2 cellular contexts compared by ENCODE assay signal in the genomic region with DNA sequence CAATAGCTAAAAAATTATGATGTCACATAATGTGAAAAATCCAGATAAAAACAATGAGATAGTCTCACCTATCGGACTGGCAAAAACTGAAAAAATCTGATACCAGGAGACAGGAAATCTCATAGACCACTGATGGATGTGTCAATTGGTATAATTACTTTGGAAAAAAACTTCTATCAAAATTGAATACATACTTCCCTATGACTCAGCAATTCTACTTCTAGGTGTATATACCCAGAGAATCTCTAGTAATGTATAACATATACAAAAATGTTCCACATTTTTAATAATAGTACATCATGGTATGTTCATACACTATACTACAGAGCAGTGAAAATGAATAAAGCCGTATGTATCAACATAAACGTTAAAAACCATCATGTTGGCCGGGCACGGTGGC.
TF ChIP-seq lines count a peak whose summit lies in the region.

No MANE protein-coding gene starts in this region.

TF ChIP-seq in IMR-90, 13 proteins besides CTCF, POLR2A, EP300 and RAD21:
- TF ChIP-seq, protein P1, sequence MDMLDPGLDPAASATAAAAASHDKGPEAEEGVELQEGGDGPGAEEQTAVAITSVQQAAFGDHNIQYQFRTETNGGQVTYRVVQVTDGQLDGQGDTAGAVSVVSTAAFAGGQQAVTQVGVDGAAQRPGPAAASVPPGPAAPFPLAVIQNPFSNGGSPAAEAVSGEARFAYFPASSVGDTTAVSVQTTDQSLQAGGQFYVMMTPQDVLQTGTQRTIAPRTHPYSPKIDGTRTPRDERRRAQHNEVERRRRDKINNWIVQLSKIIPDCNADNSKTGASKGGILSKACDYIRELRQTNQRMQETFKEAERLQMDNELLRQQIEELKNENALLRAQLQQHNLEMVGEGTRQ (IDR thresholded peaks at IDR 0.05; ENCODE audit: low read depth, low read length) = no peak
- TF ChIP-seq SMC3 (IDR thresholded peaks at IDR 0.05; ENCODE audit: low read depth, low read length) = no peak
- TF ChIP-seq NFE2L2 (IDR thresholded peaks at IDR 0.05; ENCODE audit: low read depth, low read length) = peak; percentile 88
TF ChIP-seq in IMR-90: peak in this region for 1.

TF ChIP-seq in K562, 482 proteins besides CTCF, POLR2A, EP300 and RAD21:
- TF ChIP-seq TAF9B (IDR thresholded peaks at IDR 0.05; ENCODE audit: partially characterized antibody) (no peak), NFE2 (IDR thresholded peaks at IDR 0.05; ENCODE audit: low read depth) (peak; percentile 48), MAFF (IDR thresholded peaks at IDR 0.05; ENCODE audit: low read length) (peak; percentile 24; the same call in 1 of the 2 replicates), ZNF316 (IDR thresholded peaks at IDR 0.05) (0 out of 2 replicates have a peak, but pooled peaks have one; percentile 20), FOXJ2 (tag; IDR thresholded peaks at IDR 0.05) (no peak), ZNF12 (CRISPR knock-in tag; IDR thresholded peaks at IDR 0.05) (no peak), NR2C1 (IDR thresholded peaks at IDR 0.05) (no peak), NR2C1 (tag; IDR thresholded peaks at IDR 0.05) (no peak), NFE2L1 (tag; IDR thresholded peaks at IDR 0.05; ENCODE audit: borderline replicate concordance, low read depth) (peak; percentile 48; the same call in 1 of the 2 replicates)
- TF ChIP-seq, protein P2, sequence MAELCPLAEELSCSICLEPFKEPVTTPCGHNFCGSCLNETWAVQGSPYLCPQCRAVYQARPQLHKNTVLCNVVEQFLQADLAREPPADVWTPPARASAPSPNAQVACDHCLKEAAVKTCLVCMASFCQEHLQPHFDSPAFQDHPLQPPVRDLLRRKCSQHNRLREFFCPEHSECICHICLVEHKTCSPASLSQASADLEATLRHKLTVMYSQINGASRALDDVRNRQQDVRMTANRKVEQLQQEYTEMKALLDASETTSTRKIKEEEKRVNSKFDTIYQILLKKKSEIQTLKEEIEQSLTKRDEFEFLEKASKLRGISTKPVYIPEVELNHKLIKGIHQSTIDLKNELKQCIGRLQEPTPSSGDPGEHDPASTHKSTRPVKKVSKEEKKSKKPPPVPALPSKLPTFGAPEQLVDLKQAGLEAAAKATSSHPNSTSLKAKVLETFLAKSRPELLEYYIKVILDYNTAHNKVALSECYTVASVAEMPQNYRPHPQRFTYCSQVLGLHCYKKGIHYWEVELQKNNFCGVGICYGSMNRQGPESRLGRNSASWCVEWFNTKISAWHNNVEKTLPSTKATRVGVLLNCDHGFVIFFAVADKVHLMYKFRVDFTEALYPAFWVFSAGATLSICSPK (IDR thresholded peaks at IDR 0.05; ENCODE audit: borderline replicate concordance) = no peak
